1 cellular context compared by ENCODE assay signal in the genomic region with DNA sequence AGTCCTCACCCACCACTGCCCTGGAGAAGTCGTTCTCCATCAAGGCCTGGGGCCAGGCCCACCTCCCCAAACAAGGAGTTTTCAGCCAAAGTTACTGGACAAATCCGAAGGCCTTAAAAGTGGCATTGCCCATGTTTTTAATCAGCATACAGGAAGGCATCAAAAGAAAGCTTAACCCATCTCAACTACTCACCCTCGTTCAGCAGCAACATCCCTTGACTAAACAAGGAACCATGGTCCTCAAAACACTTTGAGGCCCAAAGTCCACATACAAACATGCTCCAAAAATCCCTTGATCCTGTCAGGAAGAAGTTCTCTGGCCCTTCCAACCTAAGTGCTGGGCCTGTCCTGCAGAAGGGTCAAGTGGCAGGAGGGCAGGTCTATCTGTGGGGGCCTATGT.
TF ChIP-seq lines count a peak whose summit lies in the region.

No MANE protein-coding gene starts in this region.

TF ChIP-seq in GM12878, 131 proteins besides CTCF, POLR2A, EP300 and RAD21:
- TF ChIP-seq MYC (IDR thresholded peaks at IDR 0.05; ENCODE audit: insufficient read depth, insufficient read length, insufficient replicate concordance, low read length, severe bottlenecking) (no peak), SMAD5 (IDR thresholded peaks at IDR 0.05; ENCODE audit: low read depth) (no peak), ZNF207 (IDR thresholded peaks at IDR 0.05; ENCODE audit: borderline replicate concordance) (no peak), MYB (IDR thresholded peaks at IDR 0.05; ENCODE audit: borderline replicate concordance, low read depth, low read length) (no peak), EGR1 (IDR thresholded peaks at IDR 0.05; ENCODE audit: borderline replicate concordance in 1 of 2, low read depth in 2 of 2, low read length in 2 of 2) (no peak), POLR2AphosphoS5 (IDR thresholded peaks at IDR 0.05; ENCODE audit: low read length) (0 out of 2 replicates have a peak, but pooled peaks have one; percentile 36), SIN3A (IDR thresholded peaks at IDR 0.05; ENCODE audit: low read depth, low read length) (no peak), WRNIP1 (IDR thresholded peaks at IDR 0.05; ENCODE audit: borderline replicate concordance, low read depth, low read length) (0 out of 2 replicates have a peak, but pooled peaks have one; percentile 41), TAF1 (IDR thresholded peaks at IDR 0.05; ENCODE audit: borderline replicate concordance, low read depth, low read length) (no peak), TARDBP (IDR thresholded peaks at IDR 0.05; ENCODE audit: borderline replicate concordance) (no peak), EZH2 (IDR thresholded peaks at IDR 0.05; ENCODE audit: borderline replicate concordance, control insufficient read depth, low read depth, low read length) (no peak), TBL1XR1 (IDR thresholded peaks at IDR 0.05; ENCODE audit: low read depth, low read length) (no peak), SIX5 (IDR thresholded peaks at IDR 0.05; ENCODE audit: low read depth, low read length, severe bottlenecking) (no peak), BMI1 (IDR thresholded peaks at IDR 0.05; ENCODE audit: borderline replicate concordance) (no peak)
- TF ChIP-seq, protein P1, sequence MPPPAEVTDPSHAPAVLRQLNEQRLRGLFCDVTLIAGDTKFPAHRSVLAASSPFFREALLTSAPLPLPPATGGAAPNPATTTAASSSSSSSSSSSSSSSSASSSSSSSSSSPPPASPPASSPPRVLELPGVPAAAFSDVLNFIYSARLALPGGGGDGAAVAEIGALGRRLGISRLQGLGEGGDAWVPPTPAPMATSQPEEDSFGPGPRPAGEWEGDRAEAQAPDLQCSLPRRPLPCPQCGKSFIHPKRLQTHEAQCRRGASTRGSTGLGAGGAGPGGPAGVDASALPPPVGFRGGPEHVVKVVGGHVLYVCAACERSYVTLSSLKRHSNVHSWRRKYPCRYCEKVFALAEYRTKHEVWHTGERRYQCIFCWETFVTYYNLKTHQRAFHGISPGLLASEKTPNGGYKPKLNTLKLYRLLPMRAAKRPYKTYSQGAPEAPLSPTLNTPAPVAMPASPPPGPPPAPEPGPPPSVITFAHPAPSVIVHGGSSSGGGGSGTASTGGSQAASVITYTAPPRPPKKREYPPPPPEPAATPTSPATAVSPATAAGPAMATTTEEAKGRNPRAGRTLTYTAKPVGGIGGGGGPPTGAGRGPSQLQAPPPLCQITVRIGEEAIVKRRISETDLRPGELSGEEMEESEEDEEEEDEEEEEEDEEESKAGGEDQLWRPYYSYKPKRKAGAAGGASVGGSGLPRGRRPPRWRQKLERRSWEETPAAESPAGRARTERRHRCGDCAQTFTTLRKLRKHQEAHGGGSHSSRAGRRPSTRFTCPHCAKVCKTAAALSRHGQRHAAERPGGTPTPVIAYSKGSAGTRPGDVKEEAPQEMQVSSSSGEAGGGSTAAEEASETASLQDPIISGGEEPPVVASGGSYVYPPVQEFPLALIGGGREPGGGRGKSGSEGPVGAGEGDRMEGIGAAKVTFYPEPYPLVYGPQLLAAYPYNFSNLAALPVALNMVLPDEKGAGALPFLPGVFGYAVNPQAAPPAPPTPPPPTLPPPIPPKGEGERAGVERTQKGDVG (CRISPR knock-in tag; IDR thresholded peaks at IDR 0.05), result no peak
- TF ChIP-seq, protein P2, sequence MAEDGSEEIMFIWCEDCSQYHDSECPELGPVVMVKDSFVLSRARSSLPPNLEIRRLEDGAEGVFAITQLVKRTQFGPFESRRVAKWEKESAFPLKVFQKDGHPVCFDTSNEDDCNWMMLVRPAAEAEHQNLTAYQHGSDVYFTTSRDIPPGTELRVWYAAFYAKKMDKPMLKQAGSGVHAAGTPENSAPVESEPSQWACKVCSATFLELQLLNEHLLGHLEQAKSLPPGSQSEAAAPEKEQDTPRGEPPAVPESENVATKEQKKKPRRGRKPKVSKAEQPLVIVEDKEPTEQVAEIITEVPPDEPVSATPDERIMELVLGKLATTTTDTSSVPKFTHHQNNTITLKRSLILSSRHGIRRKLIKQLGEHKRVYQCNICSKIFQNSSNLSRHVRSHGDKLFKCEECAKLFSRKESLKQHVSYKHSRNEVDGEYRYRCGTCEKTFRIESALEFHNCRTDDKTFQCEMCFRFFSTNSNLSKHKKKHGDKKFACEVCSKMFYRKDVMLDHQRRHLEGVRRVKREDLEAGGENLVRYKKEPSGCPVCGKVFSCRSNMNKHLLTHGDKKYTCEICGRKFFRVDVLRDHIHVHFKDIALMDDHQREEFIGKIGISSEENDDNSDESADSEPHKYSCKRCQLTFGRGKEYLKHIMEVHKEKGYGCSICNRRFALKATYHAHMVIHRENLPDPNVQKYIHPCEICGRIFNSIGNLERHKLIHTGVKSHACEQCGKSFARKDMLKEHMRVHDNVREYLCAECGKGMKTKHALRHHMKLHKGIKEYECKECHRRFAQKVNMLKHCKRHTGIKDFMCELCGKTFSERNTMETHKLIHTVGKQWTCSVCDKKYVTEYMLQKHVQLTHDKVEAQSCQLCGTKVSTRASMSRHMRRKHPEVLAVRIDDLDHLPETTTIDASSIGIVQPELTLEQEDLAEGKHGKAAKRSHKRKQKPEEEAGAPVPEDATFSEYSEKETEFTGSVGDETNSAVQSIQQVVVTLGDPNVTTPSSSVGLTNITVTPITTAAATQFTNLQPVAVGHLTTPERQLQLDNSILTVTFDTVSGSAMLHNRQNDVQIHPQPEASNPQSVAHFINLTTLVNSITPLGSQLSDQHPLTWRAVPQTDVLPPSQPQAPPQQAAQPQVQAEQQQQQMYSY (CRISPR knock-in tag; IDR thresholded peaks at IDR 0.05), result no peak
- TF ChIP-seq, protein P3, sequence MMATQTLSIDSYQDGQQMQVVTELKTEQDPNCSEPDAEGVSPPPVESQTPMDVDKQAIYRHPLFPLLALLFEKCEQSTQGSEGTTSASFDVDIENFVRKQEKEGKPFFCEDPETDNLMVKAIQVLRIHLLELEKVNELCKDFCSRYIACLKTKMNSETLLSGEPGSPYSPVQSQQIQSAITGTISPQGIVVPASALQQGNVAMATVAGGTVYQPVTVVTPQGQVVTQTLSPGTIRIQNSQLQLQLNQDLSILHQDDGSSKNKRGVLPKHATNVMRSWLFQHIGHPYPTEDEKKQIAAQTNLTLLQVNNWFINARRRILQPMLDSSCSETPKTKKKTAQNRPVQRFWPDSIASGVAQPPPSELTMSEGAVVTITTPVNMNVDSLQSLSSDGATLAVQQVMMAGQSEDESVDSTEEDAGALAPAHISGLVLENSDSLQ (IDR thresholded peaks at IDR 0.05), result 0 out of 2 replicates have a peak, but pooled peaks have one; percentile 2
